21 cellular contexts compared by ENCODE assay signal in the genomic region with DNA sequence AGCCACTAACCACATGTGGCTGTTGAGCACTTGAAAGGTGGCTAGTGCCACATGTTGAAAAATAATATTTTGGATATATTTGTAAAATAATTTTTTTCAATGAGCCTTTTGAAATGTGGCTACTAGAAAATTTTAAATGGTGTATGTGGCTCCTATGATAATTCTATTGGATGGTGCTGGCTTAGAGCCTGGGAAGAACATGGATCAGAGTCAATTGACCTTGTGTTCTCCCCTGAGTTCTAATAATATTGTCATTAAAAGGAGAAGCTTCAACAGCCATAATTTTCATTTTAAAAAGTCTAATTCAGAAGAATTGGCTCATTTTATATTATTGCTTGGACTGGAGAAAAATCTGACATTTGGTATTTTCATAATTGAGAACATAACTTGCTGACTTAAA.
"Had no signal": no experiment of that assay in that cellular context is flagged by ENCODE, and none has a peak within 500 bp of the region (broad histone marks: within the 10 kb centered on the region; RNA-seq: fewer than 3 reads in every experiment).

No MANE protein-coding gene starts in this region.

- H3K4me3 Mint-ChIP-seq: immature natural killer cell; stimulated activated memory B cell treated with anti-CD40 and anti-IgM and Interleukin-4, amounts not matched to agents 10 μg/mL and 1 μg/mL and 100 μg/mL, for 72 hours; stimulated activated naive CD8-positive, alpha-beta T cell treated with anti-CD3 and anti-CD28 coated beads, Interleukin-15, Interleukin-2, amounts not matched to agents 100 ng/mL and 50 ng/mL, for 24 hours had no signal

- FAIRE-seq: frontal cortex, keratinocyte had no signal

- H3K9me3 Mint-ChIP-seq: immature natural killer cell; stimulated activated memory B cell treated with anti-CD40 and anti-IgM and Interleukin-4, amounts not matched to agents 10 μg/mL and 1 μg/mL and 100 μg/mL, for 72 hours had no signal

- H3K27ac Mint-ChIP-seq: stimulated activated memory B cell treated with anti-CD40 and anti-IgM and Interleukin-4, amounts not matched to agents 10 μg/mL and 1 μg/mL and 100 μg/mL, for 72 hours; stimulated activated naive CD8-positive, alpha-beta T cell treated with anti-CD3 and anti-CD28 coated beads, Interleukin-15, Interleukin-2, amounts not matched to agents 100 ng/mL and 50 ng/mL, for 24 hours had no signal

- H3K27ac ChIP-seq: dorsolateral prefrontal cortex, neutrophil, spleen, upper lobe of right lung, vagina had no signal

- H3K27me3 ChIP-seq: dorsolateral prefrontal cortex, neutrophil, ovary, spleen, tibial nerve, upper lobe of right lung, vagina had no signal

- DNase-seq: cortex of kidney; dorsolateral prefrontal cortex; effector CD8-positive, alpha-beta T cell; glutamatergic neuron; immature natural killer cell; mesendoderm; naive thymus-derived CD8-positive, alpha-beta T cell; ovary; right cardiac atrium; spleen; stimulated activated CD4-positive, alpha-beta T cell treated with anti-CD3 and anti-CD28 coated beads, Interleukin-15, amount 100 ng/mL, for 24 hours; stimulated activated CD4-positive, alpha-beta T cell treated with anti-CD3 and anti-CD28 coated beads, Interleukin-1b, Interleukin-23, amount 100 ng/mL, for 48 hours; stimulated activated CD4-positive, alpha-beta T cell treated with anti-CD3 and anti-CD28 coated beads, Interleukin-4, amount 100 ng/mL, for 24 hours; upper lobe of right lung had no signal

- H3K27me3 Mint-ChIP-seq: naive thymus-derived CD8-positive, alpha-beta T cell; stimulated activated memory B cell treated with anti-CD40 and anti-IgM and Interleukin-4, amounts not matched to agents 10 μg/mL and 1 μg/mL and 100 μg/mL, for 72 hours; stimulated activated naive CD8-positive, alpha-beta T cell treated with anti-CD3 and anti-CD28 coated beads, Interleukin-15, Interleukin-2, amounts not matched to agents 100 ng/mL and 50 ng/mL, for 24 hours had no signal

- H3K4me1 ChIP-seq: upper lobe of right lung had no signal

- ATAC-seq: naive thymus-derived CD8-positive, alpha-beta T cell; right cardiac atrium; stimulated activated memory B cell treated with anti-CD40 and anti-IgM and Interleukin-4, amounts not matched to agents 10 μg/mL and 1 μg/mL and 100 μg/mL, for 72 hours; upper lobe of right lung had no signal

- H3K4me3 ChIP-seq: dorsolateral prefrontal cortex, ovary, spleen, tibial nerve, upper lobe of right lung, vagina had no signal

- H3K9me3 ChIP-seq: neutrophil, ovary, spleen, tibial nerve, upper lobe of right lung, vagina had no signal

- H3K36me3 ChIP-seq: neutrophil, ovary, spleen, tibial nerve, upper lobe of right lung, vagina had no signal
